In genomic region chr17:38343608-38343980, GRCh38 we compare ENCODE assay signal across 21 cellular contexts. TPM values are rescaled to one million over a fixed set of nuclear protein-coding genes. Genes with fewer than 3 reads are reported as not detected.
"Had no signal": no experiment of that assay in that cellular context is flagged by ENCODE, and none has a peak within 500 bp of the region (broad histone marks: within the 10 kb centered on the region; RNA-seq: fewer than 3 reads in every experiment).

A gene with protein sequence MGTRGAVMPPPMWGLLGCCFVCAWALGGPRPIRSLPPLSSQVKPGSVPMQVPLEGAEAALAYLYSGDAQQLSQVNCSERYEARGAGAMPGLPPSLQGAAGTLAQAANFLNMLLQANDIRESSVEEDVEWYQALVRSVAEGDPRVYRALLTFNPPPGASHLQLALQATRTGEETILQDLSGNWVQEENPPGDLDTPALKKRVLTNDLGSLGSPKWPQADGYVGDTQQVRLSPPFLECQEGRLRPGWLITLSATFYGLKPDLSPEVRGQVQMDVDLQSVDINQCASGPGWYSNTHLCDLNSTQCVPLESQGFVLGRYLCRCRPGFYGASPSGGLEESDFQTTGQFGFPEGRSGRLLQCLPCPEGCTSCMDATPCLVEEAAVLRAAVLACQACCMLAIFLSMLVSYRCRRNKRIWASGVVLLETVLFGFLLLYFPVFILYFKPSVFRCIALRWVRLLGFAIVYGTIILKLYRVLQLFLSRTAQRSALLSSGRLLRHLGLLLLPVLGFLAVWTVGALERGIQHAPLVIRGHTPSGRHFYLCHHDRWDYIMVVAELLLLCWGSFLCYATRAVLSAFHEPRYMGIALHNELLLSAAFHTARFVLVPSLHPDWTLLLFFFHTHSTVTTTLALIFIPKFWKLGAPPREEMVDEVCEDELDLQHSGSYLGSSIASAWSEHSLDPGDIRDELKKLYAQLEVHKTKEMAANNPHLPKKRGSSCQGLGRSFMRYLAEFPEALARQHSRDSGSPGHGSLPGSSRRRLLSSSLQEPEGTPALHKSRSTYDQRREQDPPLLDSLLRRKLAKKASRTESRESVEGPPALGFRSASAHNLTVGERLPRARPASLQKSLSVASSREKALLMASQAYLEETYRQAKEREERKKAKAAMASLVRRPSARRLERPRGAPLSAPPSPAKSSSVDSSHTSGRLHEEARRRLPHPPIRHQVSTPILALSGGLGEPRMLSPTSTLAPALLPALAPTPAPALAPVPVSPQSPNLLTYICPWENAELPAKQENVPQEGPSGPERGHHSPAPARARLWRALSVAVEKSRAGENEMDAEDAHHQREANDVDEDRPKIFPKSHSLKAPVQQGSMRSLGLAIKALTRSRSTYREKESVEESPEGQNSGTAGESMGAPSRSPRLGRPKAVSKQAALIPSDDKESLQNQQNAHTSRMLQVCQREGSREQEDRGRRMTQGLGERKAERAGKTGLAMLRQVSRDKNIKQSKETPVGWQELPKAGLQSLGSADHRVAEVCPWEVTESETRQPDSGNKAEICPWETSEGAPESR (N-terminal part only) (minus strand): TSS chr17:38343956. CDS start chr17:38343789, 167 bp downstream.

- H3K36me3 ChIP-seq: colonic mucosa, esophagus muscularis mucosa, gastrocnemius medialis, heart right ventricle, right lobe of liver, thoracic aorta, transverse colon had no signal

- H3K4me3 ChIP-seq: colonic mucosa, esophagus muscularis mucosa, gastrocnemius medialis, heart right ventricle, mucosa of descending colon, psoas muscle, right lobe of liver, thoracic aorta, transverse colon had no signal

- ATAC-seq: gastrocnemius medialis; heart right ventricle; mucosa of descending colon; naive thymus-derived CD8-positive, alpha-beta T cell; psoas muscle; stimulated activated memory B cell treated with anti-CD40 and anti-IgM and Interleukin-4, amounts not matched to agents 10 μg/mL and 1 μg/mL and 100 μg/mL, for 72 hours had no signal

- H3K36me3 Mint-ChIP-seq: naive thymus-derived CD8-positive, alpha-beta T cell; stimulated activated memory B cell treated with anti-CD40 and anti-IgM and Interleukin-4, amounts not matched to agents 10 μg/mL and 1 μg/mL and 100 μg/mL, for 72 hours had no signal

- H3K4me1 Mint-ChIP-seq: naive thymus-derived CD8-positive, alpha-beta T cell; stimulated activated memory B cell treated with anti-CD40 and anti-IgM and Interleukin-4, amounts not matched to agents 10 μg/mL and 1 μg/mL and 100 μg/mL, for 72 hours had no signal

- DNase-seq: cerebellar nuclear complex; colonic mucosa; dermis blood vessel endothelial cell; effector CD4-positive, alpha-beta T cell; gastrocnemius medialis; heart right ventricle; kidney glomerular epithelial cell; mammary epithelial cell; mucosa of descending colon; naive thymus-derived CD8-positive, alpha-beta T cell; psoas muscle; retina; right lobe of liver; stimulated activated CD4-positive, alpha-beta T cell treated with anti-CD3 and anti-CD28 coated beads, Interleukin-4, amount 100 ng/mL, for 1 hour; stimulated activated CD8-positive, alpha-beta memory T cell treated with anti-CD3 and anti-CD28 coated beads, Interleukin-4, amount 100 ng/mL, for 48 hours; transverse colon had no signal

- H3K27me3 Mint-ChIP-seq: stimulated activated naive CD8-positive, alpha-beta T cell treated with anti-CD3 and anti-CD28 coated beads, Interleukin-15, Interleukin-2, amounts not matched to agents 100 ng/mL and 50 ng/mL, for 24 hours had no signal

- H3K27me3 ChIP-seq: colonic mucosa, gastrocnemius medialis, right lobe of liver, transverse colon had no signal

- H3K27ac ChIP-seq: colonic mucosa, esophagus muscularis mucosa, gastrocnemius medialis, heart right ventricle, psoas muscle, right lobe of liver, thoracic aorta, transverse colon had no signal

- H3K4me3 Mint-ChIP-seq: naive thymus-derived CD8-positive, alpha-beta T cell; stimulated activated memory B cell treated with anti-CD40 and anti-IgM and Interleukin-4, amounts not matched to agents 10 μg/mL and 1 μg/mL and 100 μg/mL, for 72 hours; stimulated activated naive CD8-positive, alpha-beta T cell treated with anti-CD3 and anti-CD28 coated beads, Interleukin-15, Interleukin-2, amounts not matched to agents 100 ng/mL and 50 ng/mL, for 24 hours had no signal

- H3K9me3 ChIP-seq: colonic mucosa, esophagus muscularis mucosa, gastrocnemius medialis, heart right ventricle, mucosa of descending colon, psoas muscle, right lobe of liver, thoracic aorta, transverse colon had no signal

- H3K27ac Mint-ChIP-seq: naive thymus-derived CD8-positive, alpha-beta T cell; stimulated activated memory B cell treated with anti-CD40 and anti-IgM and Interleukin-4, amounts not matched to agents 10 μg/mL and 1 μg/mL and 100 μg/mL, for 72 hours; stimulated activated naive CD8-positive, alpha-beta T cell treated with anti-CD3 and anti-CD28 coated beads, Interleukin-15, Interleukin-2, amounts not matched to agents 100 ng/mL and 50 ng/mL, for 24 hours had no signal

- H3K4me1 ChIP-seq: colonic mucosa, gastrocnemius medialis, psoas muscle, right lobe of liver had no signal

- H3K9me3 Mint-ChIP-seq: naive thymus-derived CD8-positive, alpha-beta T cell; stimulated activated memory B cell treated with anti-CD40 and anti-IgM and Interleukin-4, amounts not matched to agents 10 μg/mL and 1 μg/mL and 100 μg/mL, for 72 hours; stimulated activated naive CD8-positive, alpha-beta T cell treated with anti-CD3 and anti-CD28 coated beads, Interleukin-15, Interleukin-2, amounts not matched to agents 100 ng/mL and 50 ng/mL, for 24 hours had no signal

RNA-seq across cellular contexts. Expression of the gene that starts here (rescaled TPM):
- total RNA-seq: dermis blood vessel endothelial cell, mammary epithelial cell, omental fat pad had no signal
- polyA plus RNA-seq: naive thymus-derived CD8-positive, alpha-beta T cell had no signal
